9 cellular contexts compared by ENCODE assay signal in genomic region chr4:85777908-85778808, GRCh38.
DNase-seq lines count a peak whose midpoint lies in the region; ATAC-seq, FAIRE-seq and TF ChIP-seq lines count a peak whose summit lies in the region.
"Had no signal": no experiment of that assay in that cellular context is flagged by ENCODE, and none has a peak within 500 bp of the region (broad histone marks: within the 10 kb centered on the region; RNA-seq: fewer than 3 reads in every experiment).

No MANE protein-coding gene starts in this region.

- intact Hi-C loops in dorsolateral prefrontal cortex (cut with DNase I), result no loop called here
- intact Hi-C loops in sciatic nerve (cut with DNase I), result no loop called here

- DNase-seq in NOMO-1 treated with DMSO at 0.1 percent for 48 hours (lab: John Stamatoyannopoulos, UW; ENCODE audit: unreplicated experiment) (peak; percentile 76), NOMO-1 treated with dmso at 0.1 percent for 144 hours (lab: John Stamatoyannopoulos, UW; ENCODE audit: unreplicated experiment) (no peak), dorsolateral prefrontal cortex (no peak), sciatic nerve (ENCODE audit: low spot score) (no peak), HTR-8/SVneo (ENCODE audit: insufficient read length, low spot score) (no peak), NCI-H2081 (lab: John Stamatoyannopoulos, UW) (no peak)
- no peak for DNase-seq in effector CD8-positive, alpha-beta T cell (lab: John Stamatoyannopoulos, UW)

- ATAC-seq in HG03457 (IDR thresholded peaks at IDR 0.05; ENCODE audit: unreplicated experiment), result peak; percentile 60
- peak; percentile 52 for ATAC-seq in sciatic nerve

- H3K4me3 ChIP-seq in dorsolateral prefrontal cortex, result peak overlapping the region in 31 of 59 donors; percentile 1 to 46 (median 24)

- TF ChIP-seq CTCF in dorsolateral prefrontal cortex (IDR thresholded peaks at IDR 0.05 in 54 of 56, conservative IDR thresholded peaks at IDR 0.05 in 2 of 56; ENCODE audit: low read depth in 1 of 56, partially characterized antibody in 56 of 56), result no peak

- no peaks in the 10 kb centered on the region for H3K27me3 ChIP-seq in dorsolateral prefrontal cortex

- FAIRE-seq in HTR-8/SVneo (lab: Jason Lieb, UNC), result no peak
- FAIRE-seq: A204.1 had no signal

- H3K27ac ChIP-seq in dorsolateral prefrontal cortex, result peak overlapping the region in 13 of 59 donors; percentile 1 to 77 (median 29)
